ENCODE assay signal across 9 cellular contexts in genomic region chr17:46179375-46179999, GRCh38. TPM values are rescaled to one million over a fixed set of nuclear protein-coding genes. Genes with fewer than 3 reads are reported as not detected.
DNase-seq lines count a peak whose midpoint lies in the region; ATAC-seq and TF ChIP-seq lines count a peak whose summit lies in the region.
"Had no signal": no experiment of that assay in that cellular context is flagged by ENCODE, and none has a peak within 500 bp of the region (broad histone marks: within the 10 kb centered on the region; RNA-seq: fewer than 3 reads in every experiment).

No MANE protein-coding gene starts in this region.

- intact Hi-C loops in mucosa of descending colon (cut with DNase I, micrococcal nuclease), result no loop called here

- peaks cover 77 to 98% (median 94%) of the 10 kb centered on the region in 3 donors for H3K4me1 Mint-ChIP-seq in CD8-positive, alpha-beta memory T cell
- peaks cover 64% of the 10 kb centered on the region for H3K4me1 Mint-ChIP-seq in HFFc6 (ENCODE audit: low read depth)
- peaks cover 65% of the 10 kb centered on the region for H3K4me1 Mint-ChIP-seq in activated CD8-positive, alpha-beta T cell treated with anti-CD3 and anti-CD28 coated beads, Interleukin-2, amount 10 ng/mL, durations not matched to agents 7 days and 5 days (ENCODE audit: low read depth)

- H3K27ac Mint-ChIP-seq in CD8-positive, alpha-beta memory T cell, result peak overlapping the region; percentile 36 to 94 (median 64)
- H3K27ac Mint-ChIP-seq in HFFc6, result peak overlapping the region; percentile 8; the same call in 1 of the 2 replicates
- peak overlapping the region; percentile 74 for H3K27ac Mint-ChIP-seq in activated CD8-positive, alpha-beta T cell treated with anti-CD3 and anti-CD28 coated beads, Interleukin-2, amount 10 ng/mL, durations not matched to agents 7 days and 5 days

- H3K9me3 ChIP-seq in CD8-positive, alpha-beta memory T cell (ENCODE audit: low read length), result no peaks in the 10 kb centered on the region
- no peaks in the 10 kb centered on the region for H3K9me3 ChIP-seq in mucosa of descending colon

- H3K4me1 ChIP-seq in CD8-positive, alpha-beta memory T cell (ENCODE audit: insufficient read depth, low read length), result peaks cover 78% of the 10 kb centered on the region
- H3K4me1 ChIP-seq in mucosa of descending colon (ENCODE audit: low read depth), result peaks cover 37% of the 10 kb centered on the region

- H3K27me3 ChIP-seq in CD8-positive, alpha-beta memory T cell (ENCODE audit: insufficient read depth, low read length, poor library complexity, severe bottlenecking), result no peaks in the 10 kb centered on the region

- CTCF ChIA-PET in CD8-positive, alpha-beta memory T cell (lab: Charles Lee), result interaction anchor here (0.7 to 2.3 kb wide), 5 partner anchors 10 to 177 kb away, joined by 3 to 8 read pairs (median 4); partner anchors contain the start of gene KANSL1
- CTCF ChIA-PET in activated CD8-positive, alpha-beta T cell treated with anti-CD3 and anti-CD28 coated beads, Interleukin-2, amount 10 ng/mL, durations not matched to agents 7 days and 5 days (lab: Charles Lee), result interaction anchor here (0.8 to 2.7 kb wide), 7 partner anchors 11 to 135 kb away, joined by 3 to 15 read pairs (median 5); partner anchors contain the start of gene KANSL1

- H3K36me3 ChIP-seq in CD8-positive, alpha-beta memory T cell (ENCODE audit: insufficient read depth, low read length), result no peaks in the 10 kb centered on the region
- H3K36me3 ChIP-seq in mucosa of descending colon (ENCODE audit: low read depth), result no peaks in the 10 kb centered on the region

- H3K27me3 Mint-ChIP-seq in CD8-positive, alpha-beta memory T cell, result no peaks in the 10 kb centered on the region
- no peaks in the 10 kb centered on the region for H3K27me3 Mint-ChIP-seq in HFFc6 (ENCODE audit: insufficient read depth)
- no peaks in the 10 kb centered on the region for H3K27me3 Mint-ChIP-seq in activated CD8-positive, alpha-beta T cell treated with anti-CD3 and anti-CD28 coated beads, Interleukin-2, amount 10 ng/mL, durations not matched to agents 7 days and 5 days (ENCODE audit: low read depth)

- H3K4me3 Mint-ChIP-seq in CD8-positive, alpha-beta memory T cell, result peak overlapping the region; percentile 8 to 76 (median 65)
- no peak overlapping the region for H3K4me3 Mint-ChIP-seq in HFFc6
- H3K4me3 Mint-ChIP-seq in activated CD8-positive, alpha-beta T cell treated with anti-CD3 and anti-CD28 coated beads, Interleukin-2, amount 10 ng/mL, durations not matched to agents 7 days and 5 days, result peak overlapping the region; percentile 57

- no peak for DNase-seq in CD8-positive, alpha-beta memory T cell
- DNase-seq in HFFc6, result no peak
- DNase-seq in activated CD8-positive, alpha-beta T cell treated with anti-CD3 and anti-CD28 coated beads, Interleukin-2, amount 10 ng/mL, durations not matched to agents 7 days and 5 days, result no peak
- no peak for DNase-seq in mucosa of descending colon
- no peak for DNase-seq in substantia nigra (lab: John Stamatoyannopoulos, UW)
- DNase-seq in DMS53 (lab: John Stamatoyannopoulos, UW), result no peak
- no peak for DNase-seq in NCI-H748 (lab: John Stamatoyannopoulos, UW; ENCODE audit: unreplicated experiment)
- DNase-seq in DMS153 treated with DMSO at 0.1 percent for 48 hours (lab: John Stamatoyannopoulos, UW; ENCODE audit: unreplicated experiment), result no peak
- DNase-seq: SHP77 treated with DMSO at 0.1 percent for 48 hours had no signal

- TF ChIP-seq CTCF in HFFc6 (IDR thresholded peaks at IDR 0.05), result no peak
- no peak for TF ChIP-seq CTCF in mucosa of descending colon (IDR thresholded peaks at IDR 0.05)

- no peaks in the 10 kb centered on the region for H3K9me3 Mint-ChIP-seq in CD8-positive, alpha-beta memory T cell
- no peaks in the 10 kb centered on the region for H3K9me3 Mint-ChIP-seq in HFFc6
- H3K9me3 Mint-ChIP-seq in activated CD8-positive, alpha-beta T cell treated with anti-CD3 and anti-CD28 coated beads, Interleukin-2, amount 10 ng/mL, durations not matched to agents 7 days and 5 days (ENCODE audit: insufficient read depth), result no peaks in the 10 kb centered on the region

- POLR2A ChIA-PET in CD8-positive, alpha-beta memory T cell (lab: Charles Lee), result interaction anchor here (0.5 to 1.1 kb wide), 4 partner anchors 12 to 92 kb away, joined by 3 to 4 read pairs (median 4); partner anchors contain the start of gene KANSL1
- POLR2A ChIA-PET in activated CD8-positive, alpha-beta T cell treated with anti-CD3 and anti-CD28 coated beads, Interleukin-2, amount 10 ng/mL, durations not matched to agents 7 days and 5 days (lab: Charles Lee), result interaction anchor here (0.7 to 1.3 kb wide), 3 partner anchors 14 to 282 kb away, joined by 3 read pairs; partner anchors contain the start of gene KANSL1

- no peak overlapping the region for H3K27ac ChIP-seq in CD8-positive, alpha-beta memory T cell (ENCODE audit: low read depth, low read length)
- no peak overlapping the region for H3K27ac ChIP-seq in substantia nigra (ENCODE audit: low read depth, low read length, poor library complexity, severe bottlenecking)

- peak; percentile 76 for ATAC-seq in activated CD8-positive, alpha-beta T cell treated with anti-CD3 and anti-CD28 coated beads, Interleukin-2, amount 10 ng/mL, durations not matched to agents 7 days and 5 days
- ATAC-seq in mucosa of descending colon, result peak; percentile 61

- peaks cover 0 to 19% (median 4%) of the 10 kb centered on the region in 3 donors for H3K36me3 Mint-ChIP-seq in CD8-positive, alpha-beta memory T cell
- H3K36me3 Mint-ChIP-seq in HFFc6 (ENCODE audit: low read depth), result peaks cover 4% of the 10 kb centered on the region; the same call in 1 of the 2 replicates
- H3K36me3 Mint-ChIP-seq in activated CD8-positive, alpha-beta T cell treated with anti-CD3 and anti-CD28 coated beads, Interleukin-2, amount 10 ng/mL, durations not matched to agents 7 days and 5 days (ENCODE audit: low read depth), result peaks cover 19% of the 10 kb centered on the region

- no peak overlapping the region for H3K4me3 ChIP-seq in CD8-positive, alpha-beta memory T cell (ENCODE audit: low read length)
- no peak overlapping the region for H3K4me3 ChIP-seq in mucosa of descending colon

RNA-seq across cellular contexts. Expression of gene KANSL1, which starts 13.7 kb away (rescaled TPM):
- total RNA-seq in CD8-positive, alpha-beta memory T cell, result 10 to 100 TPM; 69.2 to 70.7 TPM
- polyA plus RNA-seq in CD8-positive, alpha-beta memory T cell, result 20.9 TPM
- 10 to 100 TPM; 23.8 to 33.0 (median 27.7) TPM for total RNA-seq in HFFc6 (2021; fragmentation: NEBNext Ultra II Directional; extraction: Animal tissue kit (Norgen Biotek cat#: 25700))
- total RNA-seq in activated CD8-positive, alpha-beta T cell treated with anti-CD3 and anti-CD28 coated beads, Interleukin-2, amount 10 ng/mL, durations not matched to agents 7 days and 5 days, result 10 to 100 TPM; 80.5 to 82.8 TPM
- 100 to 1,000 TPM in 1 of 3 donors, 10 to 100 TPM in 2; 80.2 to 107 (median 88.8) TPM for total RNA-seq in mucosa of descending colon

Comparison
In these comparisons a context has a peak if more than half of its experiments do, and no peak if none do; other contexts are left out.
1. H3K27ac Mint-ChIP-seq: peak in every context shown above with its lines; median percentile 74 in activated CD8-positive, alpha-beta T cell treated with anti-CD3 and anti-CD28 coated beads, Interleukin-2, amount 10 ng/mL, durations not matched to agents 7 days and 5 days; 64 in CD8-positive, alpha-beta memory T cell; 8 in HFFc6.